Comparison of ENCODE assay signal across 16 cellular contexts in the genomic region with DNA sequence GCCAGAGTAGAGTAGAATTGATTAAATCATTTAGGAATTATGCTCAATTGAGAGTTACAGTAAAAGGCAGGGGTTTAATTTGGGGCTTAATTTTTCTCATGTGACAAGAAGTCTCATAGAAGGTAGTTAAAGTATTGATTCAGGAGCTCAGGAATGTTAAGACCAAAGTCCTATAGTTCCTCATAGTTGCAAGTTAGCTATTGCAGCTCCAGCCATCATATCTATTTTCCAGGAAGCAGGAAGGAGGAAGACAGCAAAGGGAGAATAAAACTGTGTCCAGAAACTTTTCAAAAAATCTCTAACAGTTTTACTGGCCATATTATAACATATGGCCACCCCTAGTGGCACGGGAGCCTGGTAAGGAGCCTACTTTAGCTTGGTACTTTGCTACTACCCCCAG.
DNase-seq lines count a peak whose midpoint lies in the region; ATAC-seq and TF ChIP-seq lines count a peak whose summit lies in the region.
"Had no signal": no experiment of that assay in that cellular context is flagged by ENCODE, and none has a peak within 500 bp of the region (broad histone marks: within the 10 kb centered on the region; RNA-seq: fewer than 3 reads in every experiment).

No MANE protein-coding gene starts in this region.

- H3K27me3 Mint-ChIP-seq in activated naive CD8-positive, alpha-beta T cell treated with anti-CD3 and anti-CD28 coated beads, Interleukin-2, amount 10 ng/mL, durations not matched to agents 7 days and 5 days: no peaks in the 10 kb centered on the region
- H3K27me3 Mint-ChIP-seq in activated naive CD8-positive, alpha-beta T cell treated with anti-CD3 and anti-CD28 coated beads, Interleukin-2, amount 50 U/mL, for 24 hours: no peaks in the 10 kb centered on the region
- peaks cover 0 to 4% (median 0%) of the 10 kb centered on the region in 3 donors for H3K27me3 Mint-ChIP-seq in immature natural killer cell (ENCODE audit: low read depth in 3 of 3)
- H3K27me3 Mint-ChIP-seq: activated naive CD4-positive, alpha-beta T cell treated with anti-CD3 and anti-CD28 coated beads, Interleukin-2, amount 10 ng/mL, durations not matched to agents 7 days and 5 days had no signal

- H3K9ac ChIP-seq in MM.1S (ENCODE audit: low read length): peak overlapping the region; percentile 8; the same call in 1 of the 2 replicates

- no peaks in the 10 kb centered on the region for H3K9me3 ChIP-seq in MM.1S (replicated peaks; ENCODE audit: insufficient read depth, low read length)

- H3K27ac Mint-ChIP-seq in activated naive CD8-positive, alpha-beta T cell treated with anti-CD3 and anti-CD28 coated beads, Interleukin-2, amount 10 ng/mL, durations not matched to agents 7 days and 5 days: no peak overlapping the region
- H3K27ac Mint-ChIP-seq in activated naive CD8-positive, alpha-beta T cell treated with anti-CD3 and anti-CD28 coated beads, Interleukin-2, amount 50 U/mL, for 24 hours: no peak overlapping the region
- H3K27ac Mint-ChIP-seq in immature natural killer cell: peak overlapping the region; percentile 63 to 88 (median 74)

- H3K9me3 Mint-ChIP-seq in activated naive CD8-positive, alpha-beta T cell treated with anti-CD3 and anti-CD28 coated beads, Interleukin-2, amount 10 ng/mL, durations not matched to agents 7 days and 5 days: peaks cover 1% of the 10 kb centered on the region
- H3K9me3 Mint-ChIP-seq in activated naive CD8-positive, alpha-beta T cell treated with anti-CD3 and anti-CD28 coated beads, Interleukin-2, amount 50 U/mL, for 24 hours: no peaks in the 10 kb centered on the region
- no peaks in the 10 kb centered on the region for H3K9me3 Mint-ChIP-seq in immature natural killer cell

- H4K20me1 ChIP-seq in MM.1S (ENCODE audit: insufficient read depth, low read length): no peaks in the 10 kb centered on the region

- no peaks in the 10 kb centered on the region for H3K9me2 ChIP-seq in MM.1S (replicated peaks; ENCODE audit: insufficient read depth, low read length)

- no peaks in the 10 kb centered on the region for H3K27me3 ChIP-seq in MM.1S (replicated peaks; ENCODE audit: insufficient read depth, low read length)

- DNase-seq in activated naive CD8-positive, alpha-beta T cell treated with anti-CD3 and anti-CD28 coated beads, Interleukin-2, amount 10 ng/mL, durations not matched to agents 7 days and 5 days: no peak
- no peak for DNase-seq in activated naive CD8-positive, alpha-beta T cell treated with anti-CD3 and anti-CD28 coated beads, Interleukin-2, amount 50 U/mL, for 24 hours
- DNase-seq in MM.1S (no peak), immature natural killer cell (no peak), NCI-H510A treated with DMSO at 0.1 percent for 48 hours (lab: John Stamatoyannopoulos, UW) (no peak)
- DNase-seq: activated CD4-positive, alpha-beta T cell treated with anti-CD3 and anti-CD28 coated beads for 48 hours; activated T-cell treated with anti-CD3 and anti-CD28 coated beads, Interleukin-2, amount 50 U/mL, for 1 hour; left ventricle myocardium superior; midbrain; NCI-H1694 treated with DMSO at 0.1 percent for 48 hours; NCI-H2171 treated with DMSO at 0.1 percent for 48 hours; NCI-H526 had no signal

- H2AFZ ChIP-seq in MM.1S (ENCODE audit: low read length): 0 out of 2 replicates have a peak overlapping the region, but pooled peaks have one; percentile 3

- H3K36me3 Mint-ChIP-seq in activated naive CD8-positive, alpha-beta T cell treated with anti-CD3 and anti-CD28 coated beads, Interleukin-2, amount 10 ng/mL, durations not matched to agents 7 days and 5 days: peaks cover 20% of the 10 kb centered on the region
- H3K36me3 Mint-ChIP-seq in activated naive CD8-positive, alpha-beta T cell treated with anti-CD3 and anti-CD28 coated beads, Interleukin-2, amount 50 U/mL, for 24 hours (ENCODE audit: low read depth): peaks cover 8% of the 10 kb centered on the region
- peaks cover 0 to 10% (median 0%) of the 10 kb centered on the region in 3 donors for H3K36me3 Mint-ChIP-seq in immature natural killer cell

- H3K36me3 ChIP-seq in MM.1S (replicated peaks; ENCODE audit: insufficient read depth, low read length): no peaks in the 10 kb centered on the region

- peaks cover 22% of the 10 kb centered on the region for H3F3A ChIP-seq in MM.1S (ENCODE audit: insufficient read depth, low read length)

- H3K4me3 ChIP-seq in MM.1S (ENCODE audit: low read length): peak overlapping the region; percentile 60; the same call in 1 of the 2 replicates

- H3K79me2 ChIP-seq in MM.1S (ENCODE audit: low read length): no peaks in the 10 kb centered on the region

- TF ChIP-seq CTCF in MM.1S (IDR thresholded peaks at IDR 0.05; ENCODE audit: low read length): no peak

- H3K4me2 ChIP-seq in MM.1S (ENCODE audit: low read depth, low read length): peak overlapping the region; percentile 95; the same call in 1 of the 2 replicates

- H3K27ac ChIP-seq in MM.1S (ENCODE audit: low read length): peak overlapping the region; percentile 95
- H3K27ac ChIP-seq: epithelial cell of prostate had no signal

- H3K4me1 ChIP-seq in MM.1S (ENCODE audit: low read length): peaks cover 50% of the 10 kb centered on the region

- H3K4me1 Mint-ChIP-seq in activated naive CD8-positive, alpha-beta T cell treated with anti-CD3 and anti-CD28 coated beads, Interleukin-2, amount 10 ng/mL, durations not matched to agents 7 days and 5 days: peaks cover 32% of the 10 kb centered on the region
- peaks cover 40% of the 10 kb centered on the region for H3K4me1 Mint-ChIP-seq in activated naive CD8-positive, alpha-beta T cell treated with anti-CD3 and anti-CD28 coated beads, Interleukin-2, amount 50 U/mL, for 24 hours
- H3K4me1 Mint-ChIP-seq in immature natural killer cell: peaks cover 45 to 54% of the 10 kb centered on the region in 2 donors

- no peak for ATAC-seq in activated naive CD8-positive, alpha-beta T cell treated with anti-CD3 and anti-CD28 coated beads, Interleukin-2, amount 10 ng/mL, durations not matched to agents 7 days and 5 days (ENCODE audit: low read depth)
- ATAC-seq in activated naive CD8-positive, alpha-beta T cell treated with anti-CD3 and anti-CD28 coated beads, Interleukin-2, amount 50 U/mL, for 24 hours: no peak
- ATAC-seq in GM18907 (IDR thresholded peaks at IDR 0.05; ENCODE audit: unreplicated experiment) (no peak), GM21423 (IDR thresholded peaks at IDR 0.05; ENCODE audit: unreplicated experiment) (no peak)
- ATAC-seq: left ventricle myocardium superior had no signal

- POLR2A ChIA-PET in activated naive CD8-positive, alpha-beta T cell treated with anti-CD3 and anti-CD28 coated beads, Interleukin-2, amount 10 ng/mL, durations not matched to agents 7 days and 5 days (lab: Charles Lee): interaction anchor here (1.3 kb wide), 1 partner anchor 154 kb away, joined by 3 read pairs; no protein-coding TSS in a partner anchor

- peak overlapping the region; percentile 61 for H3K4me3 Mint-ChIP-seq in activated naive CD8-positive, alpha-beta T cell treated with anti-CD3 and anti-CD28 coated beads, Interleukin-2, amount 10 ng/mL, durations not matched to agents 7 days and 5 days
- no peak overlapping the region for H3K4me3 Mint-ChIP-seq in activated naive CD8-positive, alpha-beta T cell treated with anti-CD3 and anti-CD28 coated beads, Interleukin-2, amount 50 U/mL, for 24 hours
- peak overlapping the region; percentile 68 to 90 (median 79) for H3K4me3 Mint-ChIP-seq in immature natural killer cell

Comparison
In these comparisons a context has a peak if more than half of its experiments do, and no peak if none do; other contexts are left out.
1. H3K27ac Mint-ChIP-seq: peak in immature natural killer cell (6 of 6); none in activated naive CD8-positive, alpha-beta T cell treated with anti-CD3 and anti-CD28 coated beads, Interleukin-2, amount 10 ng/mL, durations not matched to agents 7 days and 5 days (single experiment) and activated naive CD8-positive, alpha-beta T cell treated with anti-CD3 and anti-CD28 coated beads, Interleukin-2, amount 50 U/mL, for 24 hours (single experiment).